Comparison of ENCODE assay signal across 8 cellular contexts in the genomic region with DNA sequence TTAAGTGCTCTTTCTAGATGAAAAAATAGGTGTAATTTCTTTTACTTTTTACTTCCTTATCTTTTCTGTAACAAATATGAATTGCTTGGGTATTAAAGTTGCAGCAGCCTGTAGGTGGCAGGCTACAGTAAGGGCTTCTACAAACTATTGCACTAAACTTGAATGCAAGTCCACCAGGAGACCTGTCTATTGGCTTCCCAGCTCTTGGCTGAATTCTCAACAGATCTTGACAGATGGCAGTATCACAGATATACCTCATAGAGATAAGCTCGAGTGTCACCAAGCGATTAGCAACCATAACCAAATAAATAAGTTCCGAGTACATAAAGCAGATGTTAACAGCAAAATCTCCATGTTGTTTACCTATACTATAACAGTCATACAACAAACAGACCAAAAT. TPM values are rescaled to one million over a fixed set of nuclear protein-coding genes. Genes with fewer than 3 reads are reported as not detected.
DNase-seq lines count a peak whose midpoint lies in the region; ATAC-seq and TF ChIP-seq lines count a peak whose summit lies in the region.

No MANE protein-coding gene starts in this region.

- WGBS in upper lobe of left lung, 2 donors = 38 to 53% methylated on average over 3 of the region's 3 CpGs

- TF ChIP-seq POLR2A in upper lobe of left lung (IDR thresholded peaks at IDR 0.05) = no peak

- no peak overlapping the region for H3K4me3 ChIP-seq in GM12864 (ENCODE audit: low read depth, low read length)
- no peak overlapping the region for H3K4me3 ChIP-seq in mucosa of descending colon
- H3K4me3 ChIP-seq in upper lobe of left lung = no peak overlapping the region

- POLR2A ChIA-PET in activated CD4-positive, alpha-beta T cell treated with anti-CD3 and anti-CD28 coated beads, Interleukin-2, amount 10 ng/mL, durations not matched to agents 7 days and 5 days (lab: Charles Lee) = no interaction called here

- ATAC-seq in mucosa of descending colon = peak; percentile 94
- ATAC-seq in upper lobe of left lung (ENCODE audit: low FRiP score in 2 of 2) = peak in 1 of 2 donors; percentile 79
- ATAC-seq in GM18517 (IDR thresholded peaks at IDR 0.05; ENCODE audit: unreplicated experiment) = no peak

- no peaks in the 10 kb centered on the region for H3K27me3 Mint-ChIP-seq in activated CD4-positive, alpha-beta T cell treated with anti-CD3 and anti-CD28 coated beads, Interleukin-2, amount 10 ng/mL, durations not matched to agents 7 days and 5 days
- H3K27me3 Mint-ChIP-seq in endothelial cell (ENCODE audit: unreplicated experiment) = no peaks in the 10 kb centered on the region

- H3K9me3 Mint-ChIP-seq in activated CD4-positive, alpha-beta T cell treated with anti-CD3 and anti-CD28 coated beads, Interleukin-2, amount 10 ng/mL, durations not matched to agents 7 days and 5 days = no peaks in the 10 kb centered on the region
- H3K9me3 Mint-ChIP-seq in endothelial cell (ENCODE audit: unreplicated experiment) = no peaks in the 10 kb centered on the region

- H3K27ac ChIP-seq in upper lobe of left lung = peak overlapping the region in 1 of 4 donors; percentile 24

- H3K4me1 ChIP-seq in mucosa of descending colon (ENCODE audit: low read depth) = peaks cover under 1% of the 10 kb centered on the region
- H3K4me1 ChIP-seq in upper lobe of left lung = peaks cover 11 to 24% (median 15%) of the 10 kb centered on the region in 4 donors

- DNase-seq in ACHN = peak; percentile 79
- DNase-seq in GM12864 (ENCODE audit: low read depth) = peak; percentile 21
- peak; percentile 15 for DNase-seq in NCI-H2227 (lab: John Stamatoyannopoulos, UW; ENCODE audit: unreplicated experiment)
- DNase-seq in activated CD4-positive, alpha-beta T cell treated with anti-CD3 and anti-CD28 coated beads, Interleukin-2, amount 10 ng/mL, durations not matched to agents 7 days and 5 days = peak; percentile 62
- peak; percentile 25 for DNase-seq in endothelial cell (ENCODE audit: low spot score)
- DNase-seq in mucosa of descending colon = peak in 2 of 3 donors; percentile 30 to 78
- DNase-seq in upper lobe of left lung = peak in 1 of 2 donors; percentile 57

- H3K27me3 ChIP-seq in upper lobe of left lung = no peaks in the 10 kb centered on the region

- H3K36me3 ChIP-seq in mucosa of descending colon (ENCODE audit: low read depth) (no peaks in the 10 kb centered on the region), upper lobe of left lung (peaks cover 7 to 23% (median 13%) of the 10 kb centered on the region in 4 donors)

- TF ChIP-seq CTCF in GM12864 (IDR thresholded peaks at IDR 0.05; ENCODE audit: low read depth, low read length, missing control alignments) = peak; percentile 63
- peak; percentile 46 for TF ChIP-seq CTCF in endothelial cell (IDR thresholded peaks at IDR 0.05; ENCODE audit: unreplicated experiment)
- TF ChIP-seq CTCF in mucosa of descending colon (IDR thresholded peaks at IDR 0.05) = peak; percentile 26
- peak; percentile 31 to 72 (median 56) for TF ChIP-seq CTCF in upper lobe of left lung (IDR thresholded peaks at IDR 0.05)

- CTCF ChIA-PET in activated CD4-positive, alpha-beta T cell treated with anti-CD3 and anti-CD28 coated beads, Interleukin-2, amount 10 ng/mL, durations not matched to agents 7 days and 5 days (lab: Charles Lee) = interaction anchor here (0.8 to 3.4 kb wide), 3 partner anchors 90 to 187 kb away, joined by 3 to 17 read pairs (median 3); no protein-coding TSS in a partner anchor

- TF ChIP-seq EP300 in upper lobe of left lung (IDR thresholded peaks at IDR 0.05) = no peak

- H3K27ac Mint-ChIP-seq in activated CD4-positive, alpha-beta T cell treated with anti-CD3 and anti-CD28 coated beads, Interleukin-2, amount 10 ng/mL, durations not matched to agents 7 days and 5 days = no peak overlapping the region
- H3K27ac Mint-ChIP-seq in endothelial cell (ENCODE audit: unreplicated experiment) = no peak overlapping the region

- in situ Hi-C loops in ACHN (cut with HindIII; ENCODE audit: low pct_ligation_motif_present, low pct_unique_long_range_greater_than_20kb, low sequenced_read_pairs) = no loop called here

- intact Hi-C loops in mucosa of descending colon (cut with DNase I, micrococcal nuclease) = loop anchor here in 1 of 2 donors (10.0 kb wide), 1 partner anchor 91 kb away; a partner anchor contains a TSS

- no peak overlapping the region for H3K4me3 Mint-ChIP-seq in activated CD4-positive, alpha-beta T cell treated with anti-CD3 and anti-CD28 coated beads, Interleukin-2, amount 10 ng/mL, durations not matched to agents 7 days and 5 days
- H3K4me3 Mint-ChIP-seq in endothelial cell (ENCODE audit: unreplicated experiment) = no peak overlapping the region

- no peaks in the 10 kb centered on the region for H3K9me3 ChIP-seq in mucosa of descending colon
- no peaks in the 10 kb centered on the region for H3K9me3 ChIP-seq in upper lobe of left lung

- H3K4me1 Mint-ChIP-seq in activated CD4-positive, alpha-beta T cell treated with anti-CD3 and anti-CD28 coated beads, Interleukin-2, amount 10 ng/mL, durations not matched to agents 7 days and 5 days = peaks cover 10% of the 10 kb centered on the region
- H3K4me1 Mint-ChIP-seq in endothelial cell (ENCODE audit: unreplicated experiment) = no peaks in the 10 kb centered on the region

- peaks cover 6% of the 10 kb centered on the region for H3K36me3 Mint-ChIP-seq in activated CD4-positive, alpha-beta T cell treated with anti-CD3 and anti-CD28 coated beads, Interleukin-2, amount 10 ng/mL, durations not matched to agents 7 days and 5 days (ENCODE audit: low read depth)
- peaks cover 13% of the 10 kb centered on the region for H3K36me3 Mint-ChIP-seq in endothelial cell (ENCODE audit: low read depth, unreplicated experiment)

RNA-seq across cellular contexts. Expression of a gene that starts 5.9 kb away (rescaled TPM):
- 10 to 100 TPM; 16.7 to 21.5 TPM for total RNA-seq in activated CD4-positive, alpha-beta T cell treated with anti-CD3 and anti-CD28 coated beads, Interleukin-2, amount 10 ng/mL, durations not matched to agents 7 days and 5 days
- total RNA-seq in endothelial cell (ENCODE audit: unreplicated experiment) = 37.5 TPM
- total RNA-seq in mucosa of descending colon = 10 to 100 TPM; 26.9 to 33.4 (median 30.2) TPM
- 100 to 1,000 TPM in 1 of 6 donors, 10 to 100 TPM in 5; 27.5 to 188 (median 35.4) TPM for total RNA-seq in upper lobe of left lung

RNA-seq across cellular contexts. Expression of a gene that starts 50.9 kb away (rescaled TPM):
- total RNA-seq in activated CD4-positive, alpha-beta T cell treated with anti-CD3 and anti-CD28 coated beads, Interleukin-2, amount 10 ng/mL, durations not matched to agents 7 days and 5 days = not detected
- total RNA-seq in endothelial cell (ENCODE audit: unreplicated experiment) = not detected
- total RNA-seq in mucosa of descending colon = not detected
- total RNA-seq in upper lobe of left lung = not detected
